In genomic region chr11:14374922-14375630, GRCh38 we compare ENCODE assay signal across 10 cellular contexts.
DNase-seq lines count a peak whose midpoint lies in the region; TF ChIP-seq lines count a peak whose summit lies in the region.
"Had no signal": no experiment of that assay in that cellular context is flagged by ENCODE, and none has a peak within 500 bp of the region (broad histone marks: within the 10 kb centered on the region; RNA-seq: fewer than 3 reads in every experiment).

No MANE protein-coding gene starts in this region.

- no peaks in the 10 kb centered on the region for H3K9me3 ChIP-seq in MM.1S (replicated peaks; ENCODE audit: insufficient read depth, low read length)
- H3K9me3 ChIP-seq: body of pancreas had no signal

- no peaks in the 10 kb centered on the region for H3F3A ChIP-seq in MM.1S (ENCODE audit: insufficient read depth, low read length)

- H3K27me3 ChIP-seq in MM.1S (replicated peaks; ENCODE audit: insufficient read depth, low read length) = no peaks in the 10 kb centered on the region
- H3K27me3 ChIP-seq: body of pancreas had no signal

- H2AFZ ChIP-seq in MM.1S (ENCODE audit: low read length) = no peak overlapping the region

- H3K36me3 ChIP-seq in MM.1S (replicated peaks; ENCODE audit: insufficient read depth, low read length) = no peaks in the 10 kb centered on the region

- DNase-seq in DMS 273 (lab: John Stamatoyannopoulos, UW; ENCODE audit: unreplicated experiment) (peak; percentile 16), DMS 273 treated with DMSO at 0.1 percent for 48 hours (lab: John Stamatoyannopoulos, UW) (no peak), MM.1S (no peak), choroid plexus epithelial cell (ENCODE audit: low read depth) (no peak), retinal pigment epithelial cell (ENCODE audit: low read depth) (no peak), putamen (ENCODE audit: low spot score) (no peak)
- no peak for DNase-seq in stimulated activated CD4-positive, alpha-beta T cell treated with anti-CD3 and anti-CD28 coated beads, Interleukin-2, amount 100 ng/mL, for 48 hours
- DNase-seq in activated CD4-positive, CD25-positive, alpha-beta regulatory T cell (lab: John Stamatoyannopoulos, UW) = no peak
- DNase-seq: NCI-H510A treated with DMSO at 0.1 percent for 48 hours had no signal

- no peaks in the 10 kb centered on the region for H4K20me1 ChIP-seq in MM.1S (ENCODE audit: insufficient read depth, low read length)

- TF ChIP-seq CTCF in MM.1S (IDR thresholded peaks at IDR 0.05; ENCODE audit: low read length) = peak; percentile 16; the same call in 1 of the 2 replicates
- TF ChIP-seq CTCF in choroid plexus epithelial cell (conservative IDR thresholded peaks at IDR 0.05; ENCODE audit: low read depth, low read length) = peak; percentile 43
- peak; percentile 34 for TF ChIP-seq CTCF in retinal pigment epithelial cell (conservative IDR thresholded peaks at IDR 0.05; ENCODE audit: low read depth, low read length)

- H3K4me2 ChIP-seq in MM.1S (ENCODE audit: low read depth, low read length) = no peak overlapping the region

- H3K9ac ChIP-seq in MM.1S (ENCODE audit: low read length) = no peak overlapping the region

- no peaks in the 10 kb centered on the region for H3K4me1 ChIP-seq in MM.1S (ENCODE audit: low read length)

- no peak overlapping the region for H3K4me3 ChIP-seq in MM.1S (ENCODE audit: low read length)
- H3K4me3 ChIP-seq in choroid plexus epithelial cell (ENCODE audit: low read depth, low read length) = no peak overlapping the region
- H3K4me3 ChIP-seq in retinal pigment epithelial cell (ENCODE audit: low read length) = no peak overlapping the region
- H3K4me3 ChIP-seq: body of pancreas had no signal

- no peaks in the 10 kb centered on the region for H3K9me2 ChIP-seq in MM.1S (replicated peaks; ENCODE audit: insufficient read depth, low read length)

- H3K79me2 ChIP-seq in MM.1S (ENCODE audit: low read length) = no peaks in the 10 kb centered on the region

- H3K27ac ChIP-seq in MM.1S (ENCODE audit: low read length) = no peak overlapping the region
